In genomic region chr14:61562321-61563161, GRCh38 we compare ENCODE assay signal across 1 cellular context.
TF ChIP-seq lines count a peak whose summit lies in the region.

No MANE protein-coding gene starts in this region.

TF ChIP-seq in HEK293, 187 proteins besides CTCF, POLR2A, EP300 and RAD21 (continued from another document):
- no peak for TF ChIP-seq MEIS1 (CRISPR knock-in tag; IDR thresholded peaks at IDR 0.05; ENCODE audit: borderline replicate concordance)
- TF ChIP-seq ZNF629 (tag by site-specific recombination; IDR thresholded peaks at IDR 0.05), result 0 out of 2 replicates have a peak, but pooled peaks have one; percentile 20
- TF ChIP-seq ZNF132 (tag by site-specific recombination; IDR thresholded peaks at IDR 0.05; ENCODE audit: borderline replicate concordance), result no peak
- TF ChIP-seq ZNF114 (tag by site-specific recombination; IDR thresholded peaks at IDR 0.05), result no peak
- TF ChIP-seq ZNF426 (tag by site-specific recombination; IDR thresholded peaks at IDR 0.05), result no peak
- peak; percentile 58 for TF ChIP-seq SP7 (tag by site-specific recombination; IDR thresholded peaks at IDR 0.05)
